Comparison of ENCODE assay signal across 8 cellular contexts in the genomic region with DNA sequence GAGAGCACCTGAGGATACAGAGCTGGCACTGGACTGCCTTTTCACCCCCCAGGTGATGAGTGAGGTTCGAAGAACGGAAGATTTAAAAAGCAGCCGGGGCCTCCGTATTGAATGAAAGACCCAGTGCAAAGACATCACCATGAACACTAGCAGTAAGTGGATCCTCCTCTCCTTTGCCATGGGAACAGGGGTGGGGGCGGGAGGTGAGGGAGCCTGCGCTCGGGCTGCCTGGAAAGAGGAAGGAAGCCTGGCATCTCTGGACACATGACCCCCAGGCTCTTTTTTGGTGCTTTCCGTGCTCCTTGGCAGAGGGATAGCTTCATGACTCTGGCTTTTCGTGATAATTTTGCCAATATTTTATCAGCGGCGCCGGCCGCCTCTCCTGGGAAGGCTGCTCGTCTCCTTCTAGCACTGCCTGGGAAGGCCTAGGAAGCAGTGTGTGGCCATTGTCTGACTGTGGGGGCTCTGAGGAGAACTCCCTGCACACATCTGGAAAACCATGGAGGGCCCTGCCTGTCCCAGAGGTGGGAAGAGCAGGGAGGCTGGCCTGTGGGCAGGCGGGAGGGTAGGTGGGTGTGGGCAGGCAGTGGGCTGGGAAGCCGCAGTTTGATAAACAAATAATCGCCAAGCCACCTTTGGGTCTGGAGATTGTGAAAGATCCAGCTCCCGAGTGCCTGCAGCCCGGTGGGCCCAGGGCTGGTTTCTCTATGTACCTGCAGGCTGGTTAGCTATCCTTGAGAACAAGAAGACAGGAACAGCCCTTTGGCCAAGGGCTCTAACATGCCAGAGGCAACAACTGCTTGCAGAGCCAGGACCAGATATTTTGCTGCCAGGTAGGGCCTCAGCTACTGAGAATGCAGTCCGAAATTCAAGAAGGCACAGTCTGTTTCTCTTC. TPM values are rescaled to one million over a fixed set of nuclear protein-coding genes. Genes with fewer than 3 reads are reported as not detected.
DNase-seq lines count a peak whose midpoint lies in the region; ATAC-seq and TF ChIP-seq lines count a peak whose summit lies in the region.

No MANE protein-coding gene starts in this region.

- TF ChIP-seq CTCF in CD14-positive monocyte (IDR thresholded peaks at IDR 0.05) = no peak
- TF ChIP-seq CTCF in LNCaP clone FGC (IDR thresholded peaks at IDR 0.05; ENCODE audit: control insufficient read depth, extremely low read depth, insufficient read depth) = no peak
- TF ChIP-seq CTCF in right lobe of liver (IDR thresholded peaks at IDR 0.05) = no peak

- peak overlapping the region; percentile 67 to 87 for H3K4me3 Mint-ChIP-seq in CD14-positive monocyte

- H3K4me3 ChIP-seq in LNCaP clone FGC (ENCODE audit: low read depth, low read length) = peak overlapping the region; percentile 42
- H3K4me3 ChIP-seq in right lobe of liver = peak overlapping the region; percentile 67 to 85 (median 72)

- intact Hi-C loops in CD14-positive monocyte (cut with micrococcal nuclease) = loop anchor here (2.0 to 5.0 kb wide), 2 partner anchors 125 to 127 kb away; no protein-coding TSS in a partner anchor
- intact Hi-C loops in right lobe of liver (cut with DNase I) = no loop called here

- DNase-seq in CD14-positive monocyte (ENCODE audit: low spot score) = peak; percentile 47
- no peak for DNase-seq in LNCaP clone FGC (ENCODE audit: low read depth)
- peak; percentile 80 for DNase-seq in cerebellar cortex (ENCODE audit: low spot score)
- peak; percentile 71 to 81 (median 78) for DNase-seq in right lobe of liver
- DNase-seq in NCI-H1694 treated with DMSO at 0.1 percent for 48 hours (lab: John Stamatoyannopoulos, UW) = no peak
- no peak for DNase-seq in SIG-M5 (lab: John Stamatoyannopoulos, UW)
- no peak for DNase-seq in HuH-7 (ENCODE audit: low spot score)

- 20% methylated on average over 14 of the region's 20 CpGs for WGBS in right lobe of liver (ENCODE audit: insufficient coverage, low coverage, low lambda C conversion rate, missing lambda C conversion rate)

- peak; percentile 80 for TF ChIP-seq POLR2A in right lobe of liver (IDR thresholded peaks at IDR 0.05)

- H3K9me3 Mint-ChIP-seq in CD14-positive monocyte = peaks cover 0 to 3% (median 0%) of the 10 kb centered on the region in 7 donors

- no peak overlapping the region for H3K27ac Mint-ChIP-seq in CD14-positive monocyte

- no peaks in the 10 kb centered on the region for H3K9me3 ChIP-seq in right lobe of liver

- no peaks in the 10 kb centered on the region for H3K27me3 ChIP-seq in right lobe of liver

- H3K27me3 Mint-ChIP-seq in CD14-positive monocyte (ENCODE audit: low read depth in 3 of 3) = peaks cover 7 to 27% (median 12%) of the 10 kb centered on the region in 3 donors

- ATAC-seq in right lobe of liver = peak; percentile 60 to 80 (median 69)

- H3K4me1 ChIP-seq in right lobe of liver = peaks cover 0 to 33% (median 8%) of the 10 kb centered on the region in 4 donors

- H3K36me3 ChIP-seq in right lobe of liver = no peaks in the 10 kb centered on the region

- no peaks in the 10 kb centered on the region for H3K36me3 Mint-ChIP-seq in CD14-positive monocyte

- H3K4me1 Mint-ChIP-seq in CD14-positive monocyte = peaks cover 9% of the 10 kb centered on the region

- H3K27ac ChIP-seq in right lobe of liver (peak overlapping the region; percentile 84 to 95 (median 94)), temporal lobe (ENCODE audit: low read depth, low read length) (peak overlapping the region; percentile 30)

RNA-seq across cellular contexts. Expression of gene ABLIM3, which starts 0.9 kb away (rescaled TPM):
- polyA plus RNA-seq in CD14-positive monocyte = under 1 TPM; 0.22 to 0.74 TPM
- 100 to 1,000 TPM in 4 of 6 experiments, 10 to 100 TPM in 2; 85.8 to 180 (median 125) TPM for total RNA-seq in right lobe of liver
- 13.3 TPM for total RNA-seq in temporal lobe

Comparison
In these comparisons a context has a peak if more than half of its experiments do, and no peak if none do; other contexts are left out.
1. DNase-seq: peak in CD14-positive monocyte (single experiment), cerebellar cortex (single experiment) and right lobe of liver (3 of 3); none in LNCaP clone FGC (single experiment), NCI-H1694 treated with DMSO at 0.1 percent for 48 hours (single experiment), SIG-M5 (single experiment) and HuH-7 (single experiment).
2. intact Hi-C loops: an anchor here in CD14-positive monocyte (2.0 to 5.0 kb wide); none called in right lobe of liver.